Comparison of ENCODE assay signal across 2 cellular contexts in genomic region chr14:72818998-72819397, GRCh38.
TF ChIP-seq lines count a peak whose summit lies in the region.

No MANE protein-coding gene starts in this region.

TF ChIP-seq in SK-N-SH, 30 proteins besides CTCF, POLR2A, EP300 and RAD21 (continued from another document):
- TF ChIP-seq REST (IDR thresholded peaks at IDR 0.05; ENCODE audit: low read depth, low read length), result no peak

TF ChIP-seq in SK-N-SH treated with all-trans-retinoic acid at 6 μM for 48 hours, 23 proteins besides CTCF, POLR2A, EP300 and RAD21 (continued from another document):
- TF ChIP-seq TSHZ2 (CRISPR knock-in tag; IDR thresholded peaks at IDR 0.05), result no peak
- TF ChIP-seq ZFP30 (CRISPR knock-in tag; IDR thresholded peaks at IDR 0.05), result no peak
- no peak for TF ChIP-seq CREB5 (CRISPR knock-in tag; IDR thresholded peaks at IDR 0.05; ENCODE audit: low read depth)
- TF ChIP-seq TOX (CRISPR knock-in tag; IDR thresholded peaks at IDR 0.05; ENCODE audit: borderline replicate concordance), result no peak
- TF ChIP-seq CSDC2 (CRISPR knock-in tag; IDR thresholded peaks at IDR 0.05), result no peak
- no peak for TF ChIP-seq ZNF70 (CRISPR knock-in tag; IDR thresholded peaks at IDR 0.05)
- no peak for TF ChIP-seq PATZ1 (CRISPR knock-in tag; IDR thresholded peaks at IDR 0.05; ENCODE audit: borderline replicate concordance)
- no peak for TF ChIP-seq ISL1 (CRISPR knock-in tag; IDR thresholded peaks at IDR 0.05)
- TF ChIP-seq TCF4 (CRISPR knock-in tag; IDR thresholded peaks at IDR 0.05; ENCODE audit: borderline replicate concordance), result no peak
- no peak for TF ChIP-seq OSR1 (CRISPR knock-in tag; IDR thresholded peaks at IDR 0.05)
- TF ChIP-seq CSRNP3 (CRISPR knock-in tag; IDR thresholded peaks at IDR 0.05), result no peak
TF ChIP-seq in SK-N-SH treated with all-trans-retinoic acid at 6 μM for 48 hours: peak in this region for 0.
